Comparison of ENCODE assay signal across 13 cellular contexts in the genomic region with DNA sequence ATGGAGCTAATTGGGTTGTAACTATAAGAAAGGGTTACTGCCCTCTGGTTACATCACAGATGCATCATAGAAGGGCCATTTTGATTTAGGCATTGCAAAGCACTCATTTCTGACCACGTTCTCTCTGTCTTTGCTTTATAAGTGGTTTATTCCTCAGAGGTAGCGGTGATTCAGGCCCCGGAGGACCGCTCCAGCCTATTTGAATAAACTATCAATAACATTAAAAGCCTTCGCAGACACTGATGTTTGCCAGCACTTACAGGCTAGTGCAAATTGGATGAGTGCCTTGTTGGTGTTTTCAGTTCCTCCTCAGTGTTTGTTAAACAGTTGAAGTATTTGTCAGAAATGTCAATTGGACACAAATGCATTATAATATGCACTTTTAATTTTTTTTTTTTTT.
DNase-seq lines count a peak whose midpoint lies in the region; ATAC-seq and TF ChIP-seq lines count a peak whose summit lies in the region.
"Had no signal": no experiment of that assay in that cellular context is flagged by ENCODE, and none has a peak within 500 bp of the region (broad histone marks: within the 10 kb centered on the region; RNA-seq: fewer than 3 reads in every experiment).

No MANE protein-coding gene starts in this region.

- peak; percentile 62 for ATAC-seq in GM18907 (IDR thresholded peaks at IDR 0.05; ENCODE audit: unreplicated experiment)
- ATAC-seq in stimulated activated naive B cell treated with anti-CD40 and anti-IgM and Interleukin-4, amounts not matched to agents 10 μg/mL and 1 μg/mL and 100 μg/mL, for 72 hours (replicated peaks) = peak; percentile 57 to 69
- no peak for ATAC-seq in CD4-positive, alpha-beta T cell (ENCODE audit: poor library complexity)
- ATAC-seq in HG02885 (IDR thresholded peaks at IDR 0.05; ENCODE audit: poor library complexity, unreplicated experiment) = no peak

- H3K27me3 Mint-ChIP-seq in dendritic cell treated with granulocyte-macrophage colony-stimulating factor and Interleukin-4, amounts not matched to agents 40 ng/mL and 50 ng/mL, for 4 days = no peaks in the 10 kb centered on the region
- H3K27me3 Mint-ChIP-seq in stimulated activated naive B cell treated with anti-CD40 and anti-IgM and Interleukin-4, amounts not matched to agents 10 μg/mL and 1 μg/mL and 100 μg/mL, for 72 hours = no peaks in the 10 kb centered on the region
- no peaks in the 10 kb centered on the region for H3K27me3 Mint-ChIP-seq in CD4-positive, alpha-beta T cell

- no peaks in the 10 kb centered on the region for H3K36me3 Mint-ChIP-seq in dendritic cell treated with granulocyte-macrophage colony-stimulating factor and Interleukin-4, amounts not matched to agents 40 ng/mL and 50 ng/mL, for 4 days (ENCODE audit: low read depth)
- H3K36me3 Mint-ChIP-seq in stimulated activated naive B cell treated with anti-CD40 and anti-IgM and Interleukin-4, amounts not matched to agents 10 μg/mL and 1 μg/mL and 100 μg/mL, for 72 hours = no peaks in the 10 kb centered on the region
- no peaks in the 10 kb centered on the region for H3K36me3 Mint-ChIP-seq in CD4-positive, alpha-beta T cell (ENCODE audit: low read depth)
- H3K36me3 Mint-ChIP-seq: mesothelial cell of epicardium had no signal

- TF ChIP-seq CTCF in CD4-positive, alpha-beta T cell (IDR thresholded peaks at IDR 0.05) = no peak
- no peak for TF ChIP-seq CTCF in GM13977 (IDR thresholded peaks at IDR 0.05; ENCODE audit: extremely low read depth, insufficient read depth, missing control alignments)

- intact Hi-C loops in dendritic cell treated with granulocyte-macrophage colony-stimulating factor and Interleukin-4, amounts not matched to agents 40 ng/mL and 50 ng/mL, for 4 days (cut with micrococcal nuclease) = no loop called here
- intact Hi-C loops in CD4-positive, alpha-beta T cell (cut with DNase I, micrococcal nuclease) = no loop called here

- peaks cover 27% of the 10 kb centered on the region for H3K4me1 Mint-ChIP-seq in dendritic cell treated with granulocyte-macrophage colony-stimulating factor and Interleukin-4, amounts not matched to agents 40 ng/mL and 50 ng/mL, for 4 days (ENCODE audit: low read depth)
- peaks cover 2 to 20% of the 10 kb centered on the region in 2 donors for H3K4me1 Mint-ChIP-seq in stimulated activated naive B cell treated with anti-CD40 and anti-IgM and Interleukin-4, amounts not matched to agents 10 μg/mL and 1 μg/mL and 100 μg/mL, for 72 hours
- H3K4me1 Mint-ChIP-seq in CD4-positive, alpha-beta T cell (ENCODE audit: low read depth) = no peaks in the 10 kb centered on the region
- H3K4me1 Mint-ChIP-seq: mesothelial cell of epicardium had no signal

- H3K27ac ChIP-seq in CD4-positive, alpha-beta T cell (ENCODE audit: low read depth, low read length) = no peak overlapping the region
- H3K27ac ChIP-seq: psoas muscle, suprapubic skin had no signal

- POLR2A ChIA-PET in CD4-positive, alpha-beta T cell (lab: Charles Lee) = no interaction called here

- H3K27me3 ChIP-seq in CD4-positive, alpha-beta T cell (ENCODE audit: control insufficient read depth, insufficient read depth, low read length) = no peaks in the 10 kb centered on the region
- H3K27me3 ChIP-seq: suprapubic skin had no signal

- no peak overlapping the region for H3K4me3 Mint-ChIP-seq in dendritic cell treated with granulocyte-macrophage colony-stimulating factor and Interleukin-4, amounts not matched to agents 40 ng/mL and 50 ng/mL, for 4 days
- no peak overlapping the region for H3K4me3 Mint-ChIP-seq in stimulated activated naive B cell treated with anti-CD40 and anti-IgM and Interleukin-4, amounts not matched to agents 10 μg/mL and 1 μg/mL and 100 μg/mL, for 72 hours
- H3K4me3 Mint-ChIP-seq in CD4-positive, alpha-beta T cell = no peak overlapping the region
- H3K4me3 Mint-ChIP-seq: mesothelial cell of epicardium had no signal

- no peaks in the 10 kb centered on the region for H3K9me3 Mint-ChIP-seq in dendritic cell treated with granulocyte-macrophage colony-stimulating factor and Interleukin-4, amounts not matched to agents 40 ng/mL and 50 ng/mL, for 4 days
- no peaks in the 10 kb centered on the region for H3K9me3 Mint-ChIP-seq in stimulated activated naive B cell treated with anti-CD40 and anti-IgM and Interleukin-4, amounts not matched to agents 10 μg/mL and 1 μg/mL and 100 μg/mL, for 72 hours
- H3K9me3 Mint-ChIP-seq in CD4-positive, alpha-beta T cell = no peaks in the 10 kb centered on the region
- H3K9me3 Mint-ChIP-seq: mesothelial cell of epicardium had no signal

- CTCF ChIA-PET in CD4-positive, alpha-beta T cell (lab: Charles Lee) = no interaction called here

- DNase-seq in NCI-H1436 treated with DMSO at 0.1 percent for 48 hours (lab: John Stamatoyannopoulos, UW) (peak; percentile 21), GM13977 (ENCODE audit: low spot score) (no peak), AG08396 (ENCODE audit: low spot score) (no peak)
- DNase-seq in stimulated activated naive B cell treated with anti-CD40 and anti-IgM and Interleukin-4, amounts not matched to agents 10 μg/mL and 1 μg/mL and 100 μg/mL, for 72 hours = no peak
- no peak for DNase-seq in CD4-positive, alpha-beta T cell
- DNase-seq: effector memory CD4-positive, alpha-beta T cell; T-helper 9 cell had no signal

- in situ Hi-C loops in GM13977 (cut with MboI; ENCODE audit: low pct_unique_long_range_greater_than_20kb, low sequenced_read_pairs, unreplicated experiment) = no loop called here

- H3K27ac Mint-ChIP-seq in dendritic cell treated with granulocyte-macrophage colony-stimulating factor and Interleukin-4, amounts not matched to agents 40 ng/mL and 50 ng/mL, for 4 days = peak overlapping the region; percentile 2
- H3K27ac Mint-ChIP-seq in stimulated activated naive B cell treated with anti-CD40 and anti-IgM and Interleukin-4, amounts not matched to agents 10 μg/mL and 1 μg/mL and 100 μg/mL, for 72 hours = no peak overlapping the region
- H3K27ac Mint-ChIP-seq in CD4-positive, alpha-beta T cell = no peak overlapping the region
- H3K27ac Mint-ChIP-seq: mesothelial cell of epicardium had no signal

- no peaks in the 10 kb centered on the region for H3K9me3 ChIP-seq in CD4-positive, alpha-beta T cell (ENCODE audit: control insufficient read depth, low read length)
- H3K9me3 ChIP-seq: psoas muscle, suprapubic skin had no signal

Comparison
In these comparisons a context has a peak if more than half of its experiments do, and no peak if none do; other contexts are left out.
1. ATAC-seq: peak in GM18907 (single experiment) and stimulated activated naive B cell treated with anti-CD40 and anti-IgM and Interleukin-4, amounts not matched to agents 10 μg/mL and 1 μg/mL and 100 μg/mL, for 72 hours (2 of 2); none in CD4-positive, alpha-beta T cell (single experiment) and HG02885 (single experiment).